Comparison of ENCODE assay signal across 8 cellular contexts in genomic region chr2:144330951-144331651, GRCh38.
DNase-seq lines count a peak whose midpoint lies in the region; ATAC-seq and TF ChIP-seq lines count a peak whose summit lies in the region.

No MANE protein-coding gene starts in this region.

- H3K9ac ChIP-seq in BLaER1 treated with 17β-estradiol and CSF1 and Interleukin-3, amounts not matched to agents 10 nM and 100 nM: peak overlapping the region; percentile 81 to 91 (median 87)

- no peaks in the 10 kb centered on the region for H3K9me3 Mint-ChIP-seq in activated CD8-positive, alpha-beta T cell treated with anti-CD3 and anti-CD28 coated beads, Interleukin-2, amount 10 ng/mL, durations not matched to agents 7 days and 5 days (ENCODE audit: insufficient read depth)

- peak overlapping the region; percentile 73 to 88 (median 80) for H3K4me3 ChIP-seq in BLaER1 treated with 17β-estradiol and CSF1 and Interleukin-3, amounts not matched to agents 10 nM and 100 nM
- H3K4me3 ChIP-seq in fibroblast of villous mesenchyme (ENCODE audit: low read depth, low read length): peak overlapping the region; percentile 78

- POLR2A ChIA-PET in activated CD8-positive, alpha-beta T cell treated with anti-CD3 and anti-CD28 coated beads, Interleukin-2, amount 10 ng/mL, durations not matched to agents 7 days and 5 days (lab: Charles Lee): interaction anchor here (0.5 to 1.9 kb wide), 8 partner anchors 9 to 190 kb away, joined by 3 to 12 read pairs (median 4); partner anchors contain the start of gene ZEB2

- TF ChIP-seq CTCF in fibroblast of villous mesenchyme (IDR thresholded peaks at IDR 0.05; ENCODE audit: insufficient read depth, low read depth, low read length): no peak

- H3K4me2 ChIP-seq in BLaER1 treated with 17β-estradiol and CSF1 and Interleukin-3, amounts not matched to agents 10 nM and 100 nM: peak overlapping the region; percentile 86 to 97 (median 90)

- H3K4me3 Mint-ChIP-seq in activated CD8-positive, alpha-beta T cell treated with anti-CD3 and anti-CD28 coated beads, Interleukin-2, amount 10 ng/mL, durations not matched to agents 7 days and 5 days: peak overlapping the region; percentile 91

- H3K36me3 Mint-ChIP-seq in activated CD8-positive, alpha-beta T cell treated with anti-CD3 and anti-CD28 coated beads, Interleukin-2, amount 10 ng/mL, durations not matched to agents 7 days and 5 days (ENCODE audit: low read depth): peaks cover 22% of the 10 kb centered on the region

- no peak for ATAC-seq in activated CD8-positive, alpha-beta T cell treated with anti-CD3 and anti-CD28 coated beads, Interleukin-2, amount 10 ng/mL, durations not matched to agents 7 days and 5 days
- no peak for ATAC-seq in HG03378 (IDR thresholded peaks at IDR 0.05; ENCODE audit: unreplicated experiment)
- no peak for ATAC-seq in GM19463 (IDR thresholded peaks at IDR 0.05; ENCODE audit: unreplicated experiment)

- no peaks in the 10 kb centered on the region for H3K9me3 ChIP-seq in BLaER1 treated with 17β-estradiol and CSF1 and Interleukin-3, amounts not matched to agents 10 nM and 100 nM (replicated peaks in 1 of 11)

- H3K27ac ChIP-seq in BLaER1 treated with 17β-estradiol and CSF1 and Interleukin-3, amounts not matched to agents 10 nM and 100 nM: peak overlapping the region; percentile 79 to 91 (median 85)

- no peaks in the 10 kb centered on the region; a peak in 2 of 22 replicates for H4K20me1 ChIP-seq in BLaER1 treated with 17β-estradiol and CSF1 and Interleukin-3, amounts not matched to agents 10 nM and 100 nM

- in situ Hi-C loops in KBM-7 (cut with MboI; ENCODE audit: low pct_unique_long_range_greater_than_20kb, low sequenced_read_pairs): no loop called here

- peak overlapping the region; percentile 95 for H3K27ac Mint-ChIP-seq in activated CD8-positive, alpha-beta T cell treated with anti-CD3 and anti-CD28 coated beads, Interleukin-2, amount 10 ng/mL, durations not matched to agents 7 days and 5 days

- no peaks in the 10 kb centered on the region for H3K27me3 Mint-ChIP-seq in activated CD8-positive, alpha-beta T cell treated with anti-CD3 and anti-CD28 coated beads, Interleukin-2, amount 10 ng/mL, durations not matched to agents 7 days and 5 days (ENCODE audit: low read depth)

- H3K27me3 ChIP-seq in BLaER1 treated with 17β-estradiol and CSF1 and Interleukin-3, amounts not matched to agents 10 nM and 100 nM: no peaks in the 10 kb centered on the region

- peaks cover 13 to 26% (median 22%) of the 10 kb centered on the region in 10 experiments for H3K4me1 ChIP-seq in BLaER1 treated with 17β-estradiol and CSF1 and Interleukin-3, amounts not matched to agents 10 nM and 100 nM

- CTCF ChIA-PET in activated CD8-positive, alpha-beta T cell treated with anti-CD3 and anti-CD28 coated beads, Interleukin-2, amount 10 ng/mL, durations not matched to agents 7 days and 5 days (lab: Charles Lee): interaction anchor here (0.7 to 1.2 kb wide), 5 partner anchors 11 to 169 kb away, joined by 3 to 5 read pairs (median 3); no protein-coding TSS in a partner anchor

- peaks cover 0 to 17% (median 7%) of the 10 kb centered on the region in 11 experiments; a peak in 7 of 22 replicates for H3K36me3 ChIP-seq in BLaER1 treated with 17β-estradiol and CSF1 and Interleukin-3, amounts not matched to agents 10 nM and 100 nM

- DNase-seq in KBM-7: peak; percentile 54
- DNase-seq in activated CD8-positive, alpha-beta T cell treated with anti-CD3 and anti-CD28 coated beads, Interleukin-2, amount 10 ng/mL, durations not matched to agents 7 days and 5 days: peak; percentile 31
- DNase-seq in fibroblast of villous mesenchyme (ENCODE audit: low read depth): peak; percentile 19
- peak; percentile 21 for DNase-seq in renal cortical epithelial cell (ENCODE audit: low read depth)
- no peak for DNase-seq in NCI-H146 (lab: John Stamatoyannopoulos, UW)

- peaks cover 49% of the 10 kb centered on the region for H3K4me1 Mint-ChIP-seq in activated CD8-positive, alpha-beta T cell treated with anti-CD3 and anti-CD28 coated beads, Interleukin-2, amount 10 ng/mL, durations not matched to agents 7 days and 5 days (ENCODE audit: low read depth)
